In the genomic region with DNA sequence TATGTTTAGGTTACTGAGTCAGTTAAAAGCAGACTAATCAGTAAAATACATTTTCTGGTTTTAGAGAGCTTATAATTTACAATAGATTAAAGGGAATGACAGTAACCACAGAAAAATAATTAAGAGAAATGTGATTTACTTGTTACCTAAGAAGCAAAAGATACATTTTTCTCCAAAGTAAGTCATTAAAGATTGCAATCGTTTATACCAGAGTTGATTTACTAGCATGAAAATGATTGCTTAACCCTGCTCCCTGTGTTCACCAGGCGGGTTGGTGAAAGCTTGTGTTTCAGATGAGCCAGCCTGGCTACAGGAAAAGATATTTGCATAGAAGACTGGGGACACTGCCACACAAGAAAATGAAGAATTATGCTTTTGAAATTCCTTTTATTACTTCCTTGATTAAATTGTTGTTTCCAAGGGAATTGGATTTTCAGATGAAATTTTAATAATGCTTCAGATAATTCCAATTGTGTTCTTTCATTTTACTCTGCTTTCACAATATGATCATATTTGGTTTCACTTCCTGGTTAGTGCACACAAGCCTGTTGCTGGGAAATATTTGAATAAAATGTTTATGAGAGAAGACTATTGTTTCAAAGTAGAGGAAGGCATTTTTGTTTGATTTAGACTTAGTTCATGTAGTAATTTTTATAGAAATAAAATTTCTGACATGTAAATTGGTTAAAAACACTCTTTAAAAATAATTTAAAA, we compare ENCODE assay signal across 2 cellular contexts.
TF ChIP-seq lines count a peak whose summit lies in the region.

No MANE protein-coding gene starts in this region.

TF ChIP-seq in liver, 16 proteins besides CTCF, POLR2A, EP300 and RAD21:
- TF ChIP-seq, protein P1, sequence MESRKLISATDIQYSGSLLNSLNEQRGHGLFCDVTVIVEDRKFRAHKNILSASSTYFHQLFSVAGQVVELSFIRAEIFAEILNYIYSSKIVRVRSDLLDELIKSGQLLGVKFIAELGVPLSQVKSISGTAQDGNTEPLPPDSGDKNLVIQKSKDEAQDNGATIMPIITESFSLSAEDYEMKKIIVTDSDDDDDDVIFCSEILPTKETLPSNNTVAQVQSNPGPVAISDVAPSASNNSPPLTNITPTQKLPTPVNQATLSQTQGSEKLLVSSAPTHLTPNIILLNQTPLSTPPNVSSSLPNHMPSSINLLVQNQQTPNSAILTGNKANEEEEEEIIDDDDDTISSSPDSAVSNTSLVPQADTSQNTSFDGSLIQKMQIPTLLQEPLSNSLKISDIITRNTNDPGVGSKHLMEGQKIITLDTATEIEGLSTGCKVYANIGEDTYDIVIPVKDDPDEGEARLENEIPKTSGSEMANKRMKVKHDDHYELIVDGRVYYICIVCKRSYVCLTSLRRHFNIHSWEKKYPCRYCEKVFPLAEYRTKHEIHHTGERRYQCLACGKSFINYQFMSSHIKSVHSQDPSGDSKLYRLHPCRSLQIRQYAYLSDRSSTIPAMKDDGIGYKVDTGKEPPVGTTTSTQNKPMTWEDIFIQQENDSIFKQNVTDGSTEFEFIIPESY (IDR thresholded peaks at IDR 0.05) = no peak
- TF ChIP-seq GABPA (IDR thresholded peaks at IDR 0.05 in 1 of 2, conservative IDR thresholded peaks at IDR 0.05 in 1 of 2) (peak in 1 of 2 donors; percentile 8), TAF1 (conservative IDR thresholded peaks at IDR 0.05) (peak; percentile 60), NR2F2 (IDR thresholded peaks at IDR 0.05) (no peak), HNF4G (IDR thresholded peaks at IDR 0.05) (no peak), YY1 (IDR thresholded peaks at IDR 0.05) (peak; percentile 41), MAX (IDR thresholded peaks at IDR 0.05) (peak; percentile 23), HNF4A (conservative IDR thresholded peaks at IDR 0.05) (no peak), EGR1 (IDR thresholded peaks at IDR 0.05; ENCODE audit: low read depth in 2 of 2) (no peak), SP1 (IDR thresholded peaks at IDR 0.05) (peak; percentile 44), RXRA (IDR thresholded peaks at IDR 0.05) (no peak)
TF ChIP-seq in liver: peak in this region for 5.

TF ChIP-seq in HepG2, 621 proteins besides CTCF, POLR2A, EP300 and RAD21 (continued from another document):
- TF ChIP-seq, protein P2, sequence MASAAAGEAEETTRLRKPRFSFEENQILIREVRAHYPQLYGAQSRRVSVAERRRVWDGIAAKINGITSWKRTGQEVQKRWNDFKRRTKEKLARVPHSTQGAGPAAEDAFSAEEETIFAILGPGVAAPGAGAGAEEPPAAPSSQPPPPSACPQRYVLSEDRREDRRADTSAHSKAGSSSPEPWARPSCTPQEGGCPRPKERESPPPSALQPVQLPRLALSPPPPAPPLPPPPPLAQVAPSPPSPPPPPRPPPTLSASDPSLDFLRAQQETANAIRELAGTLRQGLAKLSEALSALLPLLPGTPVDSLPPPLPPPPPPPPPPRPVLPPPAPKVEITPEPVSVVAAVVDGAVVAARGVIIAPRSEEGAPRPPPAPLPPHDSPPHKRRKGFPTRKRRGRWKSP (CRISPR knock-in tag; IDR thresholded peaks at IDR 0.05) = no peak
- TF ChIP-seq, protein P3, sequence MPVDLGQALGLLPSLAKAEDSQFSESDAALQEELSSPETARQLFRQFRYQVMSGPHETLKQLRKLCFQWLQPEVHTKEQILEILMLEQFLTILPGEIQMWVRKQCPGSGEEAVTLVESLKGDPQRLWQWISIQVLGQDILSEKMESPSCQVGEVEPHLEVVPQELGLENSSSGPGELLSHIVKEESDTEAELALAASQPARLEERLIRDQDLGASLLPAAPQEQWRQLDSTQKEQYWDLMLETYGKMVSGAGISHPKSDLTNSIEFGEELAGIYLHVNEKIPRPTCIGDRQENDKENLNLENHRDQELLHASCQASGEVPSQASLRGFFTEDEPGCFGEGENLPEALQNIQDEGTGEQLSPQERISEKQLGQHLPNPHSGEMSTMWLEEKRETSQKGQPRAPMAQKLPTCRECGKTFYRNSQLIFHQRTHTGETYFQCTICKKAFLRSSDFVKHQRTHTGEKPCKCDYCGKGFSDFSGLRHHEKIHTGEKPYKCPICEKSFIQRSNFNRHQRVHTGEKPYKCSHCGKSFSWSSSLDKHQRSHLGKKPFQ (CRISPR knock-in tag; IDR thresholded peaks at IDR 0.05; ENCODE audit: insufficient replicate concordance) = no peak
- TF ChIP-seq ZNF549 (CRISPR knock-in tag; IDR thresholded peaks at IDR 0.05) = no peak
- TF ChIP-seq ASH2L (IDR thresholded peaks at IDR 0.05; ENCODE audit: insufficient read length, low read depth, low read length) = no peak
